Comparison of ENCODE assay signal across 25 cellular contexts in genomic region chr5:171861383-171861782, GRCh38.
"Had no signal": no experiment of that assay in that cellular context is flagged by ENCODE, and none has a peak within 500 bp of the region (broad histone marks: within the 10 kb centered on the region; RNA-seq: fewer than 3 reads in every experiment).

No MANE protein-coding gene starts in this region.

- H3K4me1 ChIP-seq: colonic mucosa, gastrocnemius medialis, parathyroid adenoma, uterus had no signal

- H3K9ac ChIP-seq: parathyroid adenoma had no signal

- H3K4me3 ChIP-seq: colonic mucosa, gastrocnemius medialis, lung, mucosa of descending colon, sigmoid colon, skin epidermis, spleen, thoracic aorta, tibial nerve, upper lobe of right lung, uterus had no signal

- H3K27me3 ChIP-seq: colonic mucosa, gastrocnemius medialis, sigmoid colon, spleen, tibial nerve, upper lobe of right lung, uterus had no signal

- DNase-seq: colonic mucosa; effector CD8-positive, alpha-beta T cell; endodermal cell; foreskin fibroblast; gastrocnemius medialis; head of caudate nucleus; kidney; mesenchymal stem cell; mucosa of descending colon; naive B cell; sigmoid colon; spleen; stimulated activated CD4-positive, alpha-beta T cell treated with anti-CD3 and anti-CD28 coated beads, Interleukin-4, amount 100 ng/mL, for 4 hours; stimulated activated naive B cell treated with anti-CD40 and anti-IgM and Interleukin-4, amounts not matched to agents 10 μg/mL and 1 μg/mL and 100 μg/mL, for 72 hours; upper lobe of right lung; uterus had no signal

- H3K9me3 ChIP-seq: colonic mucosa, gastrocnemius medialis, mucosa of descending colon, sigmoid colon, spleen, thoracic aorta, tibial nerve, upper lobe of right lung, uterus had no signal

- H3K79me2 ChIP-seq: parathyroid adenoma had no signal

- H2AFZ ChIP-seq: parathyroid adenoma had no signal

- H3K27ac ChIP-seq: colonic mucosa, epithelial cell of prostate, gastrocnemius medialis, parathyroid adenoma, sigmoid colon, skin epidermis, spleen, thoracic aorta, tibial nerve, upper lobe of right lung, uterus had no signal

- ATAC-seq: esophagus mucosa; gastrocnemius medialis; left lobe of liver; mucosa of descending colon; natural killer cell treated with Interleukin-12 subunit alpha and Interleukin-12 subunit beta and Interleukin-15 and Interleukin-18, amount 100 ng/mL, for 72 hours; stimulated activated naive B cell treated with anti-CD40 and anti-IgM and Interleukin-4, amounts not matched to agents 10 μg/mL and 1 μg/mL and 100 μg/mL, for 72 hours; upper lobe of right lung had no signal

- H3K36me3 ChIP-seq: colonic mucosa, thoracic aorta, uterus had no signal
